In the genomic region with DNA sequence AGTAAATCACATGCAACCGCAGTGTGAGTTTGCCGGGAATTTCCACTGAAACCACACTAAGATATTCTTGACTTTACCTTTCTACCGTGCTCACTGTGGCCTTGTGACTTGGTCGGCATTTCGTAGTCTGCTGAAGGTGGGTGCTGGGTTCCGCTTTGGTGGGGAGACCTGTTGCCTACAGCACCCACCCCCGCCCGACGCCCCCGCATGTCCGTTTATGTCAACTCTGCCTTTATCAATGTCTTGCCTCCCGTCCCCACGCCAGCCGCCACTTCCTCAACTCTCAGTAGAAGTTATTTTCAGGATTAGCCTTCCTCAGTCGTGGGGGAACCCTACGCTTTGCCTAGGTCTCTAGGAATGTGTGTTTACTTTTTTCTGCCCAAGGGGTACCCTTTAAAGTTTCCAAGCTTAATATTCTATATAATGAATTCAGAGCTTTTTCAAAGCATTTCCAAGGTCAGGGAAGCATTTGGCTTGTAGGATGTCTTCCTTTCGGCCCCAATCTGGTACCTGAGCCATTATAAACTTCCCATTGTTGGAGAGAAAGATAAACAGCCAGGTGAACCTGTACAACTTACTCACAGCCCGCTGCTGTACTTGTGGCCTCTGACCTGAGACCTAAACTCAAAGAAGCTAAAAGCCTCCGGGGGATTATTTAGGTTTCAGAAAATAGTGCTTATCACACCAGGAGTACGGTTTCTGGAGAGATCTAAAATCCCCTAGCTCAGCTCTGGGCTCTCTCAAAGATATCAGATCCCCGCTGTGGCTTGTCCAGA, we compare ENCODE assay signal across 1 cellular context.
TF ChIP-seq lines count a peak whose summit lies in the region.

No MANE protein-coding gene starts in this region.

TF ChIP-seq in GM23338, 12 proteins besides CTCF, POLR2A, EP300 and RAD21 (continued from another document):
- TF ChIP-seq, protein P1, sequence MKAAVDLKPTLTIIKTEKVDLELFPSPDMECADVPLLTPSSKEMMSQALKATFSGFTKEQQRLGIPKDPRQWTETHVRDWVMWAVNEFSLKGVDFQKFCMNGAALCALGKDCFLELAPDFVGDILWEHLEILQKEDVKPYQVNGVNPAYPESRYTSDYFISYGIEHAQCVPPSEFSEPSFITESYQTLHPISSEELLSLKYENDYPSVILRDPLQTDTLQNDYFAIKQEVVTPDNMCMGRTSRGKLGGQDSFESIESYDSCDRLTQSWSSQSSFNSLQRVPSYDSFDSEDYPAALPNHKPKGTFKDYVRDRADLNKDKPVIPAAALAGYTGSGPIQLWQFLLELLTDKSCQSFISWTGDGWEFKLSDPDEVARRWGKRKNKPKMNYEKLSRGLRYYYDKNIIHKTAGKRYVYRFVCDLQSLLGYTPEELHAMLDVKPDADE (IDR thresholded peaks at IDR 0.05): no peak
- TF ChIP-seq ZNF331 (CRISPR knock-in tag; IDR thresholded peaks at IDR 0.05; ENCODE audit: low read depth) (no peak), ZNF114 (CRISPR knock-in tag; IDR thresholded peaks at IDR 0.05) (no peak), EZH2phosphoT487 (IDR thresholded peaks at IDR 0.05; ENCODE audit: unreplicated experiment) (no peak), NANOG (IDR thresholded peaks at IDR 0.05; ENCODE audit: borderline replicate concordance) (no peak)
